In genomic region chr22:37930270-37930951, GRCh38 we compare ENCODE assay signal across 8 cellular contexts. TPM values are rescaled to one million over a fixed set of nuclear protein-coding genes. Genes with fewer than 3 reads are reported as not detected.
DNase-seq lines count a peak whose midpoint lies in the region; ATAC-seq and TF ChIP-seq lines count a peak whose summit lies in the region.

No MANE protein-coding gene starts in this region.

- H3K27me3 ChIP-seq in H7 (ENCODE audit: control insufficient read depth, insufficient read depth, low read length), result no peaks in the 10 kb centered on the region
- H3K27me3 ChIP-seq in lung (ENCODE audit: control insufficient read depth, insufficient read depth), result no peaks in the 10 kb centered on the region

- H3K36me3 ChIP-seq in H7 (replicated peaks; ENCODE audit: control insufficient read depth, insufficient read depth, low read length) (peaks cover 19% of the 10 kb centered on the region), lung (ENCODE audit: control insufficient read depth in 2 of 2, insufficient read depth in 2 of 2, low read length in 2 of 2) (peaks cover 16 to 45% of the 10 kb centered on the region in 2 donors)

- intact Hi-C loops in posterior vena cava (cut with DNase I), result loop anchor here (10.0 kb wide), 2 partner anchors 46 to 116 kb away; no protein-coding TSS in a partner anchor

- DNase-seq in Ammon's horn (ENCODE audit: low spot score) (peak; percentile 56), H7 (peak; percentile 84), astrocyte of the spinal cord (ENCODE audit: low read depth, low spot score) (no peak), lung (ENCODE audit: low spot score) (no peak), NCI-H446 treated with DMSO at 0.1 percent for 48 hours (lab: John Stamatoyannopoulos, UW) (no peak), posterior vena cava (ENCODE audit: low spot score) (no peak)

- H3K4me3 ChIP-seq in H7 (ENCODE audit: insufficient read depth, low read depth, low read length), result no peak overlapping the region
- H3K4me3 ChIP-seq in astrocyte of the spinal cord (ENCODE audit: low read depth, low read length), result no peak overlapping the region
- no peak overlapping the region for H3K4me3 ChIP-seq in lung

- peaks cover 0 to 21% of the 10 kb centered on the region in 2 donors for H3K4me1 ChIP-seq in lung (ENCODE audit: control insufficient read depth in 2 of 2, insufficient read depth in 2 of 2, low read length in 2 of 2)

- in situ Hi-C loops in astrocyte of the spinal cord (cut with HindIII; ENCODE audit: low sequenced_read_pairs), result no loop called here

- ATAC-seq in lung (ENCODE audit: insufficient read depth, low FRiP score), result no peak
- ATAC-seq in HG03439 (IDR thresholded peaks at IDR 0.05; ENCODE audit: unreplicated experiment), result no peak
- ATAC-seq in GM21381 (IDR thresholded peaks at IDR 0.05; ENCODE audit: unreplicated experiment), result no peak

- no peaks in the 10 kb centered on the region for H3K9me3 ChIP-seq in lung (ENCODE audit: control insufficient read depth in 2 of 2, insufficient read depth in 1 of 2, low read length in 1 of 2)

- 64 to 73% methylated on average over 11 of the region's 11 CpGs for WGBS in lung, 2 donors

- peak overlapping the region in 1 of 2 donors; percentile 32 for H3K27ac ChIP-seq in lung (ENCODE audit: low read depth in 1 of 2, low read length in 1 of 2)

- TF ChIP-seq CTCF in astrocyte of the spinal cord (IDR thresholded peaks at IDR 0.05; ENCODE audit: low read depth, low read length) (peak; percentile 69), lung (IDR thresholded peaks at IDR 0.05; ENCODE audit: control extremely low read depth, extremely low read depth) (peak; percentile 3)

RNA-seq across cellular contexts. Expression of gene C22orf23, which starts 23.0 kb away (rescaled TPM):
- 0.26 and 0.28 TPM in 2 replicates for total RNA-seq in H7 (2014; rRNA removed; shearing (Covaris generic))
- total RNA-seq in lung (1 to 10 TPM; 1.1 to 4.2 TPM), posterior vena cava (under 1 TPM; 0.32 to 0.33 TPM)
- 1 to 10 TPM; 1.4 to 1.6 TPM for polyA plus RNA-seq in lung

RNA-seq across cellular contexts. Expression of gene POLR2F, which starts 23.1 kb away (rescaled TPM):
- total RNA-seq in H7 (2014; rRNA removed; shearing (Covaris generic)), result 47.7 and 80.8 TPM in 2 replicates
- total RNA-seq in lung (10 to 100 TPM; 36.8 to 62.3 TPM), posterior vena cava (10 to 100 TPM; 46.5 to 60.2 TPM)
- 100 to 1,000 TPM in 1 of 2 donors, 10 to 100 TPM in 1; 96.9 to 161 TPM for polyA plus RNA-seq in lung

RNA-seq across cellular contexts. Expression of gene MICALL1, which starts 24.3 kb away (rescaled TPM):
- 28.2 and 29.8 TPM in 2 replicates for total RNA-seq in H7 (2014; rRNA removed; shearing (Covaris generic))
- total RNA-seq in lung (10 to 100 TPM; 15.4 to 29.1 TPM), posterior vena cava (10 to 100 TPM; 77.0 to 80.8 TPM)
- 10 to 100 TPM; 12.9 to 19.6 TPM for polyA plus RNA-seq in lung

RNA-seq across cellular contexts. Expression of gene SOX10, which starts 53.9 kb away (rescaled TPM):
- total RNA-seq in H7 (2014; rRNA removed; shearing (Covaris generic)), result 3.5 and 3.7 TPM in 2 replicates
- total RNA-seq in lung (under 1 TPM in 1 of 2 donors, not detected in 1; 0.54 TPM), posterior vena cava (1 to 10 TPM in 1 of 2 donors, under 1 TPM in 1; 0.32 to 1.6 TPM)
- polyA plus RNA-seq in lung, result under 1 TPM in 1 of 2 donors, not detected in 1; 0.10 TPM

Comparison
In these comparisons a context has a peak if more than half of its experiments do, and no peak if none do; other contexts are left out.
1. DNase-seq: peak in Ammon's horn (single experiment) and H7 (single experiment); none in astrocyte of the spinal cord (single experiment), lung (single experiment), NCI-H446 treated with DMSO at 0.1 percent for 48 hours (single experiment) and posterior vena cava (single experiment).